Comparison of ENCODE assay signal across 11 cellular contexts in genomic region chr16:85916141-85916890, GRCh38. TPM values are rescaled to one million over a fixed set of nuclear protein-coding genes. Genes with fewer than 3 reads are reported as not detected.
DNase-seq lines count a peak whose midpoint lies in the region; ATAC-seq and TF ChIP-seq lines count a peak whose summit lies in the region.
"Had no signal": no experiment of that assay in that cellular context is flagged by ENCODE, and none has a peak within 500 bp of the region (broad histone marks: within the 10 kb centered on the region; RNA-seq: fewer than 3 reads in every experiment).

No MANE protein-coding gene starts in this region.

- ATAC-seq in activated naive CD8-positive, alpha-beta T cell treated with anti-CD3 and anti-CD28 coated beads, Interleukin-2, amount 10 ng/mL, durations not matched to agents 7 days and 5 days (ENCODE audit: low read depth): no peak
- ATAC-seq: activated T-cell treated with anti-CD3 and anti-CD28 coated beads, Interleukin-2, amount 50 U/mL, for 4 hours had no signal

- no peaks in the 10 kb centered on the region for H3K9me3 Mint-ChIP-seq in activated naive CD4-positive, alpha-beta T cell treated with anti-CD3 and anti-CD28 coated beads, Interleukin-2, amount 50 U/mL, for 24 hours
- H3K9me3 Mint-ChIP-seq in activated naive CD8-positive, alpha-beta T cell treated with anti-CD3 and anti-CD28 coated beads, Interleukin-2, amount 10 ng/mL, durations not matched to agents 7 days and 5 days: no peaks in the 10 kb centered on the region
- H3K9me3 Mint-ChIP-seq in immature natural killer cell: no peaks in the 10 kb centered on the region
- no peaks in the 10 kb centered on the region for H3K9me3 Mint-ChIP-seq in type B pancreatic cell
- H3K9me3 Mint-ChIP-seq: activated T-cell treated with anti-CD3 and anti-CD28 coated beads, Interleukin-2, amount 50 U/mL, for 4 hours had no signal

- H3K36me3 Mint-ChIP-seq in activated naive CD4-positive, alpha-beta T cell treated with anti-CD3 and anti-CD28 coated beads, Interleukin-2, amount 50 U/mL, for 24 hours: peaks cover 33% of the 10 kb centered on the region
- H3K36me3 Mint-ChIP-seq in activated naive CD8-positive, alpha-beta T cell treated with anti-CD3 and anti-CD28 coated beads, Interleukin-2, amount 10 ng/mL, durations not matched to agents 7 days and 5 days: peaks cover 28% of the 10 kb centered on the region
- H3K36me3 Mint-ChIP-seq in immature natural killer cell (peaks cover 18 to 63% (median 29%) of the 10 kb centered on the region in 3 donors), type B pancreatic cell (no peaks in the 10 kb centered on the region)

- peak overlapping the region; percentile 75 for H3K27ac Mint-ChIP-seq in activated naive CD4-positive, alpha-beta T cell treated with anti-CD3 and anti-CD28 coated beads, Interleukin-2, amount 50 U/mL, for 24 hours
- peak overlapping the region; percentile 46 for H3K27ac Mint-ChIP-seq in activated naive CD8-positive, alpha-beta T cell treated with anti-CD3 and anti-CD28 coated beads, Interleukin-2, amount 10 ng/mL, durations not matched to agents 7 days and 5 days
- H3K27ac Mint-ChIP-seq in immature natural killer cell: peak overlapping the region; percentile 78 to 93 (median 87)
- H3K27ac Mint-ChIP-seq in type B pancreatic cell: peak overlapping the region; percentile 8

- no peak for TF ChIP-seq CTCF in type B pancreatic cell (conservative IDR thresholded peaks at IDR 0.05)

- POLR2A ChIA-PET in activated naive CD8-positive, alpha-beta T cell treated with anti-CD3 and anti-CD28 coated beads, Interleukin-2, amount 10 ng/mL, durations not matched to agents 7 days and 5 days (lab: Charles Lee): no interaction called here

- peak overlapping the region; percentile 49 for H3K4me3 Mint-ChIP-seq in activated naive CD4-positive, alpha-beta T cell treated with anti-CD3 and anti-CD28 coated beads, Interleukin-2, amount 50 U/mL, for 24 hours
- no peak overlapping the region for H3K4me3 Mint-ChIP-seq in activated naive CD8-positive, alpha-beta T cell treated with anti-CD3 and anti-CD28 coated beads, Interleukin-2, amount 10 ng/mL, durations not matched to agents 7 days and 5 days
- H3K4me3 Mint-ChIP-seq in immature natural killer cell: peak overlapping the region; percentile 63 to 80 (median 69)
- no peak overlapping the region for H3K4me3 Mint-ChIP-seq in type B pancreatic cell
- H3K4me3 Mint-ChIP-seq: activated T-cell treated with anti-CD3 and anti-CD28 coated beads, Interleukin-2, amount 50 U/mL, for 4 hours had no signal

- DNase-seq in activated naive CD4-positive, alpha-beta T cell treated with anti-CD3 and anti-CD28 coated beads, Interleukin-2, amount 50 U/mL, for 16 hours: no peak
- DNase-seq in activated naive CD8-positive, alpha-beta T cell treated with anti-CD3 and anti-CD28 coated beads, Interleukin-2, amount 10 ng/mL, durations not matched to agents 7 days and 5 days: no peak
- DNase-seq in immature natural killer cell (peak; percentile 67 to 74 (median 71)), type B pancreatic cell (ENCODE audit: extremely low spot score, unreplicated experiment) (no peak), NCI-H510A treated with DMSO at 0.1 percent for 48 hours (lab: John Stamatoyannopoulos, UW) (no peak), GM19240 (ENCODE audit: insufficient read length, low spot score) (no peak)
- DNase-seq in stimulated activated naive CD4-positive, alpha-beta T cell (lab: John Stamatoyannopoulos, UW): no peak
- DNase-seq: activated T-cell treated with anti-CD3 and anti-CD28 coated beads, Interleukin-2, amount 50 U/mL, for 4 hours; NCI-H146 had no signal

- H3K4me1 Mint-ChIP-seq in activated naive CD4-positive, alpha-beta T cell treated with anti-CD3 and anti-CD28 coated beads, Interleukin-2, amount 50 U/mL, for 24 hours: peaks cover 28% of the 10 kb centered on the region
- H3K4me1 Mint-ChIP-seq in activated naive CD8-positive, alpha-beta T cell treated with anti-CD3 and anti-CD28 coated beads, Interleukin-2, amount 10 ng/mL, durations not matched to agents 7 days and 5 days: peaks cover 16% of the 10 kb centered on the region
- H3K4me1 Mint-ChIP-seq in immature natural killer cell (peaks cover 73 to 95% of the 10 kb centered on the region in 2 donors), type B pancreatic cell (ENCODE audit: unreplicated experiment) (peaks cover 20% of the 10 kb centered on the region)

- H3K27me3 Mint-ChIP-seq in activated naive CD4-positive, alpha-beta T cell treated with anti-CD3 and anti-CD28 coated beads, Interleukin-2, amount 50 U/mL, for 24 hours: no peaks in the 10 kb centered on the region
- H3K27me3 Mint-ChIP-seq in activated naive CD8-positive, alpha-beta T cell treated with anti-CD3 and anti-CD28 coated beads, Interleukin-2, amount 10 ng/mL, durations not matched to agents 7 days and 5 days: no peaks in the 10 kb centered on the region
- H3K27me3 Mint-ChIP-seq in immature natural killer cell (ENCODE audit: low read depth in 3 of 3) (peaks cover 2 to 7% (median 3%) of the 10 kb centered on the region in 3 donors), type B pancreatic cell (peaks cover 24% of the 10 kb centered on the region)

RNA-seq across cellular contexts. Expression of gene IRF8, which starts 17.4 kb away (rescaled TPM):
- 10 to 100 TPM; 27.8 to 30.8 TPM for total RNA-seq in activated naive CD8-positive, alpha-beta T cell treated with anti-CD3 and anti-CD28 coated beads, Interleukin-2, amount 10 ng/mL, durations not matched to agents 7 days and 5 days
- polyA plus RNA-seq in immature natural killer cell: 10 to 100 TPM; 69.7 to 92.8 (median 73.6) TPM
- 12.6 and 21.0 TPM in 2 replicates for total RNA-seq in type B pancreatic cell (ENCODE audit: low replicate concordance)
- total RNA-seq: endothelial cell of umbilical vein had no signal
- polyA plus RNA-seq: endothelial cell of umbilical vein had no signal

Comparison
In these comparisons a context has a peak if more than half of its experiments do, and no peak if none do; other contexts are left out.
1. H3K27ac Mint-ChIP-seq: peak in every context shown above with its lines; median percentile 87 in immature natural killer cell; 75 in activated naive CD4-positive, alpha-beta T cell treated with anti-CD3 and anti-CD28 coated beads, Interleukin-2, amount 50 U/mL, for 24 hours; 46 in activated naive CD8-positive, alpha-beta T cell treated with anti-CD3 and anti-CD28 coated beads, Interleukin-2, amount 10 ng/mL, durations not matched to agents 7 days and 5 days; 8 in type B pancreatic cell.
2. H3K4me3 Mint-ChIP-seq: peak in activated naive CD4-positive, alpha-beta T cell treated with anti-CD3 and anti-CD28 coated beads, Interleukin-2, amount 50 U/mL, for 24 hours (single experiment) and immature natural killer cell (5 of 5); none in activated naive CD8-positive, alpha-beta T cell treated with anti-CD3 and anti-CD28 coated beads, Interleukin-2, amount 10 ng/mL, durations not matched to agents 7 days and 5 days (single experiment) and type B pancreatic cell (single experiment).
3. DNase-seq: peak in immature natural killer cell (3 of 3); none in activated naive CD4-positive, alpha-beta T cell treated with anti-CD3 and anti-CD28 coated beads, Interleukin-2, amount 50 U/mL, for 16 hours (single experiment), activated naive CD8-positive, alpha-beta T cell treated with anti-CD3 and anti-CD28 coated beads, Interleukin-2, amount 10 ng/mL, durations not matched to agents 7 days and 5 days (single experiment), type B pancreatic cell (single experiment), NCI-H510A treated with DMSO at 0.1 percent for 48 hours (single experiment), stimulated activated naive CD4-positive, alpha-beta T cell (0 of 6) and GM19240 (single experiment).